In genomic region chr14:52551205-52551604, GRCh38 we compare ENCODE assay signal across 8 cellular contexts. TPM values are rescaled to one million over a fixed set of nuclear protein-coding genes. Genes with fewer than 3 reads are reported as not detected.
DNase-seq lines count a peak whose midpoint lies in the region; ATAC-seq and TF ChIP-seq lines count a peak whose summit lies in the region.

No MANE protein-coding gene starts in this region.

- no peak for ATAC-seq in stimulated activated naive CD8-positive, alpha-beta T cell treated with anti-CD3 and anti-CD28 coated beads, Interleukin-15, Interleukin-2, amounts not matched to agents 100 U/mL and 50 U/mL, for 24 hours
- ATAC-seq in body of pancreas (no peak), GM21825 (IDR thresholded peaks at IDR 0.05; ENCODE audit: unreplicated experiment) (no peak)

- H3K4me3 Mint-ChIP-seq in stimulated activated naive CD8-positive, alpha-beta T cell treated with anti-CD3 and anti-CD28 coated beads, Interleukin-15, Interleukin-2, amounts not matched to agents 100 ng/mL and 50 ng/mL, for 24 hours, result peak overlapping the region; percentile 94

- peaks cover 24% of the 10 kb centered on the region for H3K4me1 Mint-ChIP-seq in stimulated activated naive CD8-positive, alpha-beta T cell treated with anti-CD3 and anti-CD28 coated beads, Interleukin-15, Interleukin-2, amounts not matched to agents 100 ng/mL and 50 ng/mL, for 24 hours (ENCODE audit: low read depth)

- peaks cover 10% of the 10 kb centered on the region for H3K27me3 Mint-ChIP-seq in stimulated activated naive CD8-positive, alpha-beta T cell treated with anti-CD3 and anti-CD28 coated beads, Interleukin-15, Interleukin-2, amounts not matched to agents 100 ng/mL and 50 ng/mL, for 24 hours

- no peaks in the 10 kb centered on the region for H3K36me3 Mint-ChIP-seq in stimulated activated naive CD8-positive, alpha-beta T cell treated with anti-CD3 and anti-CD28 coated beads, Interleukin-15, Interleukin-2, amounts not matched to agents 100 ng/mL and 50 ng/mL, for 24 hours (ENCODE audit: low read depth)

- no peak for TF ChIP-seq POLR2A in body of pancreas (IDR thresholded peaks at IDR 0.05)

- no peak overlapping the region for H3K27ac Mint-ChIP-seq in stimulated activated naive CD8-positive, alpha-beta T cell treated with anti-CD3 and anti-CD28 coated beads, Interleukin-15, Interleukin-2, amounts not matched to agents 100 ng/mL and 50 ng/mL, for 24 hours

- peaks cover 32% of the 10 kb centered on the region for H3K4me1 ChIP-seq in body of pancreas
- H3K4me1 ChIP-seq in mucosa of stomach (ENCODE audit: control insufficient read depth, insufficient read depth, low read length), result peaks cover 28% of the 10 kb centered on the region

- H3K27me3 ChIP-seq in body of pancreas (no peaks in the 10 kb centered on the region), mucosa of stomach (ENCODE audit: control insufficient read depth, insufficient read depth, low read length) (no peaks in the 10 kb centered on the region)

- intact Hi-C loops in body of pancreas (cut with DNase I), result no loop called here

- no peak for DNase-seq in stimulated activated naive CD8-positive, alpha-beta T cell treated with anti-CD3 and anti-CD28 coated beads, Interleukin-15, Interleukin-2, amounts not matched to agents 100 U/mL and 50 U/mL, for 24 hours
- DNase-seq in body of pancreas (no peak), CD1c-positive myeloid dendritic cell (ENCODE audit: extremely low spot score) (no peak), HT-29 (ENCODE audit: low spot score) (no peak), inferior parietal cortex (ENCODE audit: extremely low spot score) (no peak)

- peak overlapping the region; percentile 84 for H3K9ac ChIP-seq in mucosa of stomach (ENCODE audit: low read length)

- peak in 1 of 7 experiments; percentile 3 for TF ChIP-seq CTCF in body of pancreas (IDR thresholded peaks at IDR 0.05)

- H3K4me3 ChIP-seq in body of pancreas (peak overlapping the region in 1 of 2 donors; percentile 77), mucosa of stomach (ENCODE audit: low read length) (no peak overlapping the region)

- H3K36me3 ChIP-seq in body of pancreas (replicated peaks in 1 of 2; ENCODE audit: insufficient read depth in 1 of 2, low read depth in 2 of 2) (no peaks in the 10 kb centered on the region), mucosa of stomach (ENCODE audit: control insufficient read depth, insufficient read depth, low read length) (no peaks in the 10 kb centered on the region)

- 13 to 31% methylated on average over 6 of the region's 6 CpGs for WGBS in body of pancreas, 2 donors

- peak overlapping the region in 3 of 4 donors; percentile 85 to 94 (median 93) for H3K27ac ChIP-seq in body of pancreas

- no peaks in the 10 kb centered on the region for H3K9me3 Mint-ChIP-seq in stimulated activated naive CD8-positive, alpha-beta T cell treated with anti-CD3 and anti-CD28 coated beads, Interleukin-15, Interleukin-2, amounts not matched to agents 100 ng/mL and 50 ng/mL, for 24 hours

- H3K9me3 ChIP-seq in body of pancreas (no peaks in the 10 kb centered on the region), mucosa of stomach (ENCODE audit: control insufficient read depth, low read length) (no peaks in the 10 kb centered on the region)

RNA-seq across cellular contexts. Expression of gene TXNDC16, which starts 1.1 kb away (rescaled TPM):
- total RNA-seq in body of pancreas, result 1 to 10 TPM; 4.0 to 7.5 TPM
- total RNA-seq in HT-29 (2014; rRNA removed; shearing (Covaris generic)), result 1.0 and 1.2 TPM in 2 replicates

RNA-seq across cellular contexts. Expression of gene GPR137C, which starts 1.4 kb away (rescaled TPM):
- total RNA-seq in body of pancreas, result under 1 TPM in 1 of 2 donors, not detected in 1; under 0.01 TPM
- total RNA-seq in HT-29 (2014; rRNA removed; shearing (Covaris generic)), result 0.48 and 0.65 TPM in 2 replicates
